ENCODE assay signal across 10 cellular contexts in genomic region chr9:129712595-129713524, GRCh38. TPM values are rescaled to one million over a fixed set of nuclear protein-coding genes. Genes with fewer than 3 reads are reported as not detected.
A peak's percentile ranks its signal among the peaks of the same experiment; 100 is the strongest.
DNase-seq lines count a peak whose midpoint lies in the region; ATAC-seq and TF ChIP-seq lines count a peak whose summit lies in the region.
"Had no signal": no experiment of that assay in that cellular context is flagged by ENCODE, and none has a peak within 500 bp of the region (broad histone marks: within the 10 kb centered on the region; RNA-seq: fewer than 3 reads in every experiment).

No MANE protein-coding gene starts in this region.

- peak overlapping the region; percentile 90 for H3K27ac Mint-ChIP-seq in neural progenitor cell
- H3K27ac Mint-ChIP-seq: natural killer cell treated with Interleukin-12 subunit alpha and Interleukin-12 subunit beta and Interleukin-15 and Interleukin-18, amount 100 ng/mL, for 72 hours had no signal

- H3K27me3 Mint-ChIP-seq in neural progenitor cell (ENCODE audit: insufficient read depth, low read depth): peaks cover 6% of the 10 kb centered on the region

- no peak overlapping the region for H3K9ac ChIP-seq in HUES48 (ENCODE audit: low read depth, low read length)
- H3K9ac ChIP-seq in colonic mucosa (ENCODE audit: low read depth in 2 of 2, low read length in 2 of 2): peak overlapping the region in 1 of 2 donors; percentile 19
- H3K9ac ChIP-seq in neural progenitor cell: no peak overlapping the region

- DNase-seq in AG08396 (ENCODE audit: low spot score) (peak; percentile 76), colonic mucosa (no peak), neural progenitor cell (ENCODE audit: low spot score) (peak; percentile 73), HuH-7.5 (ENCODE audit: low spot score) (no peak), NCI-H2196 treated with DMSO at 0.1 percent for 48 hours (lab: John Stamatoyannopoulos, UW; ENCODE audit: unreplicated experiment) (no peak)

- no peaks in the 10 kb centered on the region for H4K20me1 ChIP-seq in neural progenitor cell (ENCODE audit: low read depth)

- H3K4me3 ChIP-seq in HUES48 (ENCODE audit: low read depth, low read length): no peak overlapping the region
- H3K4me3 ChIP-seq in colonic mucosa: no peak overlapping the region
- H3K4me3 ChIP-seq in neural progenitor cell: no peak overlapping the region

- TF ChIP-seq CTCF in colonic mucosa (IDR thresholded peaks at IDR 0.05): no peak
- TF ChIP-seq CTCF in neural progenitor cell (IDR thresholded peaks at IDR 0.05): no peak

- no peaks in the 10 kb centered on the region for H3K36me3 ChIP-seq in HUES48 (ENCODE audit: control insufficient read depth, insufficient read depth, low read length)
- no peaks in the 10 kb centered on the region for H3K36me3 ChIP-seq in colonic mucosa
- no peaks in the 10 kb centered on the region for H3K36me3 ChIP-seq in neural progenitor cell

- H3K27ac ChIP-seq in HUES48 (ENCODE audit: low read depth, low read length) (peak overlapping the region; percentile 64), colonic mucosa (peak overlapping the region; percentile 24), neural progenitor cell (peak overlapping the region; percentile 87)

- 0 out of 2 replicates have a peak, but pooled peaks cover 2% of the 10 kb centered on the region for H3K4me1 ChIP-seq in HUES48 (ENCODE audit: control insufficient read depth, insufficient read depth, low read length)
- no peaks in the 10 kb centered on the region for H3K4me1 ChIP-seq in colonic mucosa
- H3K4me1 ChIP-seq in neural progenitor cell: peaks cover 37% of the 10 kb centered on the region

- H3K79me2 ChIP-seq in neural progenitor cell (ENCODE audit: low read depth): no peaks in the 10 kb centered on the region

- H3K36me3 Mint-ChIP-seq in neural progenitor cell: no peaks in the 10 kb centered on the region
- H3K36me3 Mint-ChIP-seq: natural killer cell treated with Interleukin-12 subunit alpha and Interleukin-12 subunit beta and Interleukin-15 and Interleukin-18, amount 100 ng/mL, for 72 hours had no signal

- peak overlapping the region; percentile 65 for H2AFZ ChIP-seq in neural progenitor cell (replicated peaks)

- H3K27me3 ChIP-seq in HUES48 (ENCODE audit: control insufficient read depth, insufficient read depth, low read length): no peaks in the 10 kb centered on the region
- H3K27me3 ChIP-seq in colonic mucosa: no peaks in the 10 kb centered on the region
- no peaks in the 10 kb centered on the region for H3K27me3 ChIP-seq in neural progenitor cell

- peaks cover 35% of the 10 kb centered on the region for H3K4me1 Mint-ChIP-seq in neural progenitor cell

- H3K4me2 ChIP-seq in neural progenitor cell: peak overlapping the region; percentile 53

- no peaks in the 10 kb centered on the region for H3K9me3 ChIP-seq in HUES48 (ENCODE audit: control insufficient read depth, insufficient read depth, low read length)
- no peaks in the 10 kb centered on the region for H3K9me3 ChIP-seq in colonic mucosa
- H3K9me3 ChIP-seq in neural progenitor cell (ENCODE audit: low read depth): no peaks in the 10 kb centered on the region

- peaks cover 20% of the 10 kb centered on the region for H3F3A ChIP-seq in neural progenitor cell (ENCODE audit: low read depth)

- ATAC-seq in HG02610 (IDR thresholded peaks at IDR 0.05; ENCODE audit: unreplicated experiment): no peak
- ATAC-seq in HG03354 (IDR thresholded peaks at IDR 0.05; ENCODE audit: poor library complexity, severe bottlenecking, unreplicated experiment): no peak

- no peaks in the 10 kb centered on the region for H3K9me3 Mint-ChIP-seq in neural progenitor cell
- H3K9me3 Mint-ChIP-seq: natural killer cell treated with Interleukin-12 subunit alpha and Interleukin-12 subunit beta and Interleukin-15 and Interleukin-18, amount 100 ng/mL, for 72 hours had no signal

- intact Hi-C loops in colonic mucosa (cut with DNase I): no loop called here

- no peak overlapping the region for H3K4me3 Mint-ChIP-seq in neural progenitor cell
- H3K4me3 Mint-ChIP-seq: natural killer cell treated with Interleukin-12 subunit alpha and Interleukin-12 subunit beta and Interleukin-15 and Interleukin-18, amount 100 ng/mL, for 72 hours had no signal

RNA-seq across cellular contexts. Expression of gene PTGES, which starts 40.0 kb away (rescaled TPM):
- total RNA-seq in colonic mucosa: 1 to 10 TPM; 2.6 to 5.1 TPM
- total RNA-seq in neural progenitor cell (ENCODE audit: low replicate concordance): 2.3 and 2.9 TPM in 2 replicates
- total RNA-seq: activated CD8-positive, alpha-beta memory T cell treated with anti-CD3 and anti-CD28 coated beads for 36 hours; natural killer cell treated with Interleukin-12 subunit alpha and Interleukin-12 subunit beta and Interleukin-15 and Interleukin-18, amount 100 ng/mL, for 72 hours had no signal

RNA-seq across cellular contexts. Expression of gene PRRX2, which starts 47.4 kb away (rescaled TPM):
- total RNA-seq in colonic mucosa (under 1 TPM; 0.64 to 0.85 TPM), neural progenitor cell (ENCODE audit: low replicate concordance) (1.5 and 5.2 TPM in 2 replicates)
- total RNA-seq: natural killer cell treated with Interleukin-12 subunit alpha and Interleukin-12 subunit beta and Interleukin-15 and Interleukin-18, amount 100 ng/mL, for 72 hours had no signal

Comparison
In these comparisons a context has a peak if more than half of its experiments do, and no peak if none do; other contexts are left out.
1. DNase-seq: peak in AG08396 (single experiment) and neural progenitor cell (single experiment); none in colonic mucosa (single experiment), HuH-7.5 (single experiment) and NCI-H2196 treated with DMSO at 0.1 percent for 48 hours (single experiment).
2. H3K27ac ChIP-seq: peak in every context shown above with its lines; median percentile 87 in neural progenitor cell; 64 in HUES48; 24 in colonic mucosa.